ENCODE assay signal across 8 cellular contexts in genomic region chr9:132877447-132877817, GRCh38.
DNase-seq lines count a peak whose midpoint lies in the region; ATAC-seq and TF ChIP-seq lines count a peak whose summit lies in the region.

No MANE protein-coding gene starts in this region.

- H3K36me3 ChIP-seq in endocrine pancreas (ENCODE audit: control insufficient read depth, insufficient read depth, low read length) (no peaks in the 10 kb centered on the region), neuron (ENCODE audit: insufficient read depth, low read length) (no peaks in the 10 kb centered on the region)

- H3K27me3 ChIP-seq in endocrine pancreas (ENCODE audit: control insufficient read depth, insufficient read depth, low read length) (no peaks in the 10 kb centered on the region), neuron (ENCODE audit: insufficient read depth, low read length) (no peaks in the 10 kb centered on the region)

- ATAC-seq in GM21825 (IDR thresholded peaks at IDR 0.05; ENCODE audit: unreplicated experiment): no peak

- H3K4me3 ChIP-seq in NB4 (ENCODE audit: low read depth, low read length) (peak overlapping the region; percentile 83), endocrine pancreas (ENCODE audit: control insufficient read depth, insufficient read depth, low read length) (no peak overlapping the region), neuron (ENCODE audit: low read length) (peak overlapping the region; percentile 92)

- H2AFZ ChIP-seq in neuron (ENCODE audit: low read depth, low read length): peak overlapping the region; percentile 90

- TF ChIP-seq POLR2A in NB4 (IDR thresholded peaks at IDR 0.05; ENCODE audit: extremely low read depth, insufficient read length): no peak

- DNase-seq in NB4 (ENCODE audit: low read depth): no peak
- DNase-seq in NCI-H1694 (lab: John Stamatoyannopoulos, UW): no peak
- no peak for DNase-seq in GM03348 (ENCODE audit: low spot score)
- DNase-seq in DMS114 treated with DMSO at 0.1 percent for 48 hours (lab: John Stamatoyannopoulos, UW; ENCODE audit: unreplicated experiment): no peak

- peak overlapping the region; percentile 65 for H3K27ac ChIP-seq in C4-2B

- H3K9ac ChIP-seq in endocrine pancreas (ENCODE audit: control insufficient read depth, insufficient read depth, low read length): peak overlapping the region; percentile 22

- H3K9me3 ChIP-seq in endocrine pancreas (ENCODE audit: control insufficient read depth, low read length) (no peaks in the 10 kb centered on the region), neuron (ENCODE audit: low read length) (no peaks in the 10 kb centered on the region)

- TF ChIP-seq CTCF in C4-2B (conservative IDR thresholded peaks at IDR 0.05) (no peak), NB4 (IDR thresholded peaks at IDR 0.05; ENCODE audit: low read depth, low read length) (no peak)

- H3K4me1 ChIP-seq in endocrine pancreas (ENCODE audit: control insufficient read depth, insufficient read depth, low read length) (no peaks in the 10 kb centered on the region), neuron (ENCODE audit: insufficient read depth, low read length) (no peaks in the 10 kb centered on the region)
